10 cellular contexts compared by ENCODE assay signal in the genomic region with DNA sequence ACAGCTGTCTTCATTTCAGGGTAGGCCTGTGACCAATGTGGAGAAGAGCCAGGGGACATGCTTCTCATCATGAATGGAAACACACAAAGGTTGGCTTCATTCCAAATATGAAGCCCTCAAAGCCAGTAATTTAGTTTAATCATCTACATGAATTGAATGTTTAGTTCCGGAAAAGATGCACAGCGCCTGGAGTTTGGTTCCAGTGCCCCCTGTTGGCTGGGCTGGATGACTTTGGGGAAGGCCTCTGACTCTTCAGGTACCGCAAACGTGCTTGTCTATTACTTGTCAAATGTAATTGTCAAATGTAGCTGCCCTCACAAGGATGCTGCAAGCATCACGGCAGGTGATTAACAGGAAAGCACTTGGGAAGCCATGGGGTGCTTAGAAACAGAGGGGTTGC.
DNase-seq lines count a peak whose midpoint lies in the region; ATAC-seq and TF ChIP-seq lines count a peak whose summit lies in the region.
"Had no signal": no experiment of that assay in that cellular context is flagged by ENCODE, and none has a peak within 500 bp of the region (broad histone marks: within the 10 kb centered on the region; RNA-seq: fewer than 3 reads in every experiment).

No MANE protein-coding gene starts in this region.

- no peak overlapping the region for H3K4me2 ChIP-seq in SK-N-SH

- CTCF ChIA-PET in SK-N-SH (lab: Yijun Ruan, JAX): interaction anchor here (4.4 kb wide), 1 partner anchor 131 kb away, joined by 21 read pairs; the partner anchor contains the start of gene ADRA2A

- POLR2A ChIA-PET in SK-N-SH (lab: Yijun Ruan, JAX): no interaction called here

- peak; percentile 47 for TF ChIP-seq RAD21 in SK-N-SH (IDR thresholded peaks at IDR 0.05; ENCODE audit: low read length)

- H3K79me2 ChIP-seq in SK-N-SH (ENCODE audit: insufficient read depth): no peaks in the 10 kb centered on the region

- H3K27ac ChIP-seq in SK-N-SH (ENCODE audit: low read depth in 2 of 2, low read length in 1 of 2): no peak overlapping the region
- H3K27ac ChIP-seq: coronary artery had no signal

- ATAC-seq in SK-N-SH treated with all-trans-retinoic acid at 6 μM for 48 hours: no peak
- no peak for ATAC-seq in GM21717 (IDR thresholded peaks at IDR 0.05; ENCODE audit: unreplicated experiment)
- ATAC-seq in HG03025 (IDR thresholded peaks at IDR 0.05; ENCODE audit: low FRiP score, unreplicated experiment): no peak
- ATAC-seq: activated CD8-positive, alpha-beta memory T cell treated with anti-CD3 and anti-CD28 coated beads, Interleukin-2, amount 10 ng/mL, durations not matched to agents 7 days and 5 days had no signal

- no peak overlapping the region for H3K9ac ChIP-seq in SK-N-SH

- H3F3A ChIP-seq in SK-N-SH (replicated peaks; ENCODE audit: insufficient read depth): no peaks in the 10 kb centered on the region

- TF ChIP-seq CTCF in SK-N-SH (IDR thresholded peaks at IDR 0.05): no peak

- H3K4me3 ChIP-seq in SK-N-SH (ENCODE audit: low read depth in 2 of 2, low read length in 1 of 2): no peak overlapping the region
- H3K4me3 ChIP-seq: coronary artery had no signal

- DNase-seq in SK-N-SH: peak; percentile 5
- peak; percentile 11 for DNase-seq in NCI-H2029 (lab: John Stamatoyannopoulos, UW)
- DNase-seq in activated T-cell treated with anti-CD3 and anti-CD28 coated beads, Interleukin-2, amount 50 U/mL, for 48 hours: peak; percentile 27 to 33
- peak; percentile 25 for DNase-seq in stimulated activated CD4-positive, alpha-beta T cell treated with anti-CD3 and anti-CD28 coated beads, Interleukin-1b, Interleukin-23, amount 100 ng/mL, for 48 hours
- DNase-seq in ureter (ENCODE audit: low spot score): no peak
- DNase-seq: activated CD8-positive, alpha-beta memory T cell treated with anti-CD3 and anti-CD28 coated beads, Interleukin-2, amount 10 ng/mL, durations not matched to agents 7 days and 5 days had no signal

- 40% methylated on average over 1 of the region's 5 CpGs for WGBS in SK-N-SH (ENCODE audit: low lambda C conversion rate)

- H3K36me3 ChIP-seq in SK-N-SH (replicated peaks in 1 of 2; ENCODE audit: control insufficient read depth in 1 of 2, insufficient read depth in 2 of 2, low read length in 1 of 2): no peaks in the 10 kb centered on the region

- H3K9me2 ChIP-seq in SK-N-SH: no peaks in the 10 kb centered on the region; the same call in 1 of the 2 replicates

- no peaks in the 10 kb centered on the region for H3K27me3 ChIP-seq in SK-N-SH (ENCODE audit: insufficient read depth)

- no peak for TF ChIP-seq EP300 in SK-N-SH (IDR thresholded peaks at IDR 0.05; ENCODE audit: borderline replicate concordance in 1 of 2, low read depth in 1 of 2, low read length in 1 of 2)

- H2AFZ ChIP-seq in SK-N-SH (ENCODE audit: low read depth): no peak overlapping the region

- H3K9me3 ChIP-seq in SK-N-SH: no peaks in the 10 kb centered on the region

- H3K4me1 ChIP-seq in SK-N-SH (ENCODE audit: control insufficient read depth in 1 of 2, insufficient read depth in 2 of 2, low read depth in 1 of 2, low read length in 1 of 2): peaks cover 0 to 6% of the 10 kb centered on the region in 2 experiments; a peak in 1 of 4 replicates

- no peaks in the 10 kb centered on the region for H4K20me1 ChIP-seq in SK-N-SH (ENCODE audit: insufficient read depth)

TF ChIP-seq in SK-N-SH, 30 proteins besides CTCF, POLR2A, EP300 and RAD21:
- TF ChIP-seq RCOR1 (IDR thresholded peaks at IDR 0.05; ENCODE audit: low read length): no peak

TF ChIP-seq in SK-N-SH treated with all-trans-retinoic acid at 6 μM for 48 hours, 23 proteins besides CTCF, POLR2A, EP300 and RAD21:
- no peak for TF ChIP-seq TOX (CRISPR knock-in tag; IDR thresholded peaks at IDR 0.05; ENCODE audit: borderline replicate concordance)
- TF ChIP-seq, protein P1, sequence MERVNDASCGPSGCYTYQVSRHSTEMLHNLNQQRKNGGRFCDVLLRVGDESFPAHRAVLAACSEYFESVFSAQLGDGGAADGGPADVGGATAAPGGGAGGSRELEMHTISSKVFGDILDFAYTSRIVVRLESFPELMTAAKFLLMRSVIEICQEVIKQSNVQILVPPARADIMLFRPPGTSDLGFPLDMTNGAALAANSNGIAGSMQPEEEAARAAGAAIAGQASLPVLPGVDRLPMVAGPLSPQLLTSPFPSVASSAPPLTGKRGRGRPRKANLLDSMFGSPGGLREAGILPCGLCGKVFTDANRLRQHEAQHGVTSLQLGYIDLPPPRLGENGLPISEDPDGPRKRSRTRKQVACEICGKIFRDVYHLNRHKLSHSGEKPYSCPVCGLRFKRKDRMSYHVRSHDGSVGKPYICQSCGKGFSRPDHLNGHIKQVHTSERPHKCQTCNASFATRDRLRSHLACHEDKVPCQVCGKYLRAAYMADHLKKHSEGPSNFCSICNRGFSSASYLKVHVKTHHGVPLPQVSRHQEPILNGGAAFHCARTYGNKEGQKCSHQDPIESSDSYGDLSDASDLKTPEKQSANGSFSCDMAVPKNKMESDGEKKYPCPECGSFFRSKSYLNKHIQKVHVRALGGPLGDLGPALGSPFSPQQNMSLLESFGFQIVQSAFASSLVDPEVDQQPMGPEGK (CRISPR knock-in tag; IDR thresholded peaks at IDR 0.05; ENCODE audit: borderline replicate concordance): no peak
- TF ChIP-seq CSDC2 (CRISPR knock-in tag; IDR thresholded peaks at IDR 0.05): no peak
- TF ChIP-seq SNAI2 (CRISPR knock-in tag; IDR thresholded peaks at IDR 0.05): no peak
- TF ChIP-seq PPARA (CRISPR knock-in tag; IDR thresholded peaks at IDR 0.05; ENCODE audit: borderline replicate concordance): no peak
